13 cellular contexts compared by ENCODE assay signal in genomic region chr13:48902421-48902820, GRCh38.
DNase-seq lines count a peak whose midpoint lies in the region; ATAC-seq, FAIRE-seq and TF ChIP-seq lines count a peak whose summit lies in the region.
"Had no signal": no experiment of that assay in that cellular context is flagged by ENCODE, and none has a peak within 500 bp of the region (broad histone marks: within the 10 kb centered on the region; RNA-seq: fewer than 3 reads in every experiment).

No MANE protein-coding gene starts in this region.

- H3K4me3 ChIP-seq in bronchial epithelial cell (ENCODE audit: low read depth, low read length) = no peak overlapping the region
- no peak overlapping the region for H3K4me3 ChIP-seq in keratinocyte (ENCODE audit: control insufficient read depth in 2 of 3, extremely low read depth in 1 of 3, insufficient read depth in 2 of 3, low read depth in 1 of 3, low read length in 3 of 3)
- no peak overlapping the region for H3K4me3 ChIP-seq in ovary
- H3K4me3 ChIP-seq in CD8-positive, alpha-beta T cell (ENCODE audit: low read depth, low read length) = no peak overlapping the region
- H3K4me3 ChIP-seq: esophagus muscularis mucosa had no signal

- no peak for TF ChIP-seq POLR2A in ovary (IDR thresholded peaks at IDR 0.05)

- WGBS in ovary, 3 donors = 50 to 65% (median 57%) methylated on average over 1 of the region's 1 CpG

- H3K9me3 ChIP-seq in keratinocyte (ENCODE audit: control insufficient read depth, low read depth, low read length) (no peaks in the 10 kb centered on the region), ovary (no peaks in the 10 kb centered on the region)
- H3K9me3 ChIP-seq in CD8-positive, alpha-beta T cell (ENCODE audit: low read length) = no peaks in the 10 kb centered on the region
- H3K9me3 ChIP-seq: esophagus muscularis mucosa had no signal

- H3K79me2 ChIP-seq in keratinocyte (ENCODE audit: control insufficient read depth, insufficient read depth, low read length) = no peaks in the 10 kb centered on the region

- H4K20me1 ChIP-seq in keratinocyte (ENCODE audit: control insufficient read depth, extremely low read depth, insufficient read depth, low read length) = no peaks in the 10 kb centered on the region

- H3K27me3 Mint-ChIP-seq in CD8-positive, alpha-beta T cell (ENCODE audit: low read depth) = peaks cover 15% of the 10 kb centered on the region

- no peak overlapping the region for H3K4me3 Mint-ChIP-seq in CD8-positive, alpha-beta T cell
- H3K4me3 Mint-ChIP-seq: activated CD4-positive, alpha-beta T cell treated with anti-CD3 and anti-CD28 coated beads, Interleukin-2, amount 10 ng/mL, durations not matched to agents 24 days and 14 days; activated T-helper 17 cell treated with anti-CD3 and anti-CD28 coated beads, Interleukin-2, amount 50 U/mL, for 72 hours had no signal

- H3K27me3 ChIP-seq in bronchial epithelial cell (ENCODE audit: control insufficient read depth, insufficient read depth, low read length) = peaks cover 3% of the 10 kb centered on the region
- no peaks in the 10 kb centered on the region for H3K27me3 ChIP-seq in keratinocyte (ENCODE audit: control insufficient read depth, extremely low read depth, insufficient read depth, low read length)
- H3K27me3 ChIP-seq in ovary = no peaks in the 10 kb centered on the region
- H3K27me3 ChIP-seq in CD8-positive, alpha-beta T cell (ENCODE audit: insufficient read depth, low read length) = no peaks in the 10 kb centered on the region

- no peak overlapping the region for H3K27ac Mint-ChIP-seq in CD8-positive, alpha-beta T cell
- H3K27ac Mint-ChIP-seq: activated CD4-positive, alpha-beta T cell treated with anti-CD3 and anti-CD28 coated beads, Interleukin-2, amount 10 ng/mL, durations not matched to agents 24 days and 14 days; activated T-helper 17 cell treated with anti-CD3 and anti-CD28 coated beads, Interleukin-2, amount 50 U/mL, for 72 hours had no signal

- no peaks in the 10 kb centered on the region for H3K36me3 Mint-ChIP-seq in CD8-positive, alpha-beta T cell

- H3K9me1 ChIP-seq in keratinocyte (ENCODE audit: control insufficient read depth, extremely low read depth, insufficient read depth, low read length) = no peaks in the 10 kb centered on the region

- H3K27ac ChIP-seq in keratinocyte (ENCODE audit: control insufficient read depth, insufficient read depth, low read length) = no peak overlapping the region
- no peak overlapping the region for H3K27ac ChIP-seq in ovary
- no peak overlapping the region for H3K27ac ChIP-seq in CD8-positive, alpha-beta T cell (ENCODE audit: low read depth, low read length)
- H3K27ac ChIP-seq: esophagus muscularis mucosa had no signal

- CTCF ChIA-PET in CD8-positive, alpha-beta T cell (lab: Charles Lee) = no interaction called here

- no peak overlapping the region for H3K9ac ChIP-seq in keratinocyte (ENCODE audit: control insufficient read depth, extremely low read depth, insufficient read depth, low read length)

- intact Hi-C loops in ovary (cut with DNase I) = no loop called here
- intact Hi-C loops in CD8-positive, alpha-beta T cell (cut with DNase I, micrococcal nuclease) = no loop called here

- no peaks in the 10 kb centered on the region for H3K4me1 ChIP-seq in keratinocyte (ENCODE audit: control insufficient read depth, extremely low read depth, insufficient read depth, low read length)
- no peaks in the 10 kb centered on the region for H3K4me1 ChIP-seq in ovary (ENCODE audit: insufficient read depth)
- H3K4me1 ChIP-seq in CD8-positive, alpha-beta T cell (ENCODE audit: insufficient read depth, low read length) = no peaks in the 10 kb centered on the region
- H3K4me1 ChIP-seq: esophagus muscularis mucosa had no signal

- no peak for ATAC-seq in CD8-positive, alpha-beta T cell
- ATAC-seq: activated T-helper 17 cell treated with anti-CD3 and anti-CD28 coated beads, Interleukin-2, amount 50 U/mL, for 72 hours had no signal

- POLR2A ChIA-PET in CD8-positive, alpha-beta T cell (lab: Charles Lee) = no interaction called here

- no peak for TF ChIP-seq CTCF in bronchial epithelial cell (IDR thresholded peaks at IDR 0.05; ENCODE audit: insufficient read depth, low read length, severe bottlenecking)
- TF ChIP-seq CTCF in keratinocyte (optimal IDR thresholded peaks at IDR 0.05 in 1 of 3, IDR thresholded peaks at IDR 0.05 in 1 of 3, conservative IDR thresholded peaks at IDR 0.05 in 1 of 3; ENCODE audit: extremely low read depth in 1 of 3, insufficient read depth in 2 of 3, low read length in 3 of 3) = peak in 1 of 3 experiments; percentile 8
- TF ChIP-seq CTCF in ovary (IDR thresholded peaks at IDR 0.05) = no peak
- TF ChIP-seq CTCF in CD8-positive, alpha-beta T cell (IDR thresholded peaks at IDR 0.05) = no peak

- no peaks in the 10 kb centered on the region for H3K9me3 Mint-ChIP-seq in CD8-positive, alpha-beta T cell
- H3K9me3 Mint-ChIP-seq: activated T-helper 17 cell treated with anti-CD3 and anti-CD28 coated beads, Interleukin-2, amount 50 U/mL, for 72 hours had no signal

- DNase-seq in AG20443 (ENCODE audit: low spot score) (peak; percentile 16), HuH-7 (ENCODE audit: low spot score) (peak; percentile 1), bronchial epithelial cell (ENCODE audit: low read depth) (peak; percentile 55), keratinocyte (ENCODE audit: low read depth, low spot score) (no peak), ovary (no peak), kidney glomerular epithelial cell (lab: John Stamatoyannopoulos, UW) (no peak)
- DNase-seq in activated CD4-positive, alpha-beta T cell treated with anti-CD3 and anti-CD28 coated beads for 4 hours = no peak
- DNase-seq in CD8-positive, alpha-beta T cell = no peak
- DNase-seq: activated CD4-positive, alpha-beta T cell treated with anti-CD3 and anti-CD28 coated beads, Interleukin-2, amount 10 ng/mL, durations not matched to agents 24 days and 14 days; C1 segment of cervical spinal cord; NCI-H82 had no signal

- FAIRE-seq in bronchial epithelial cell (lab: Jason Lieb, UNC) (no peak), keratinocyte (lab: Jason Lieb, UNC) (peak; percentile 88)

- H3K36me3 ChIP-seq in bronchial epithelial cell (ENCODE audit: control insufficient read depth, insufficient read depth, low read length) = no peaks in the 10 kb centered on the region
- H3K36me3 ChIP-seq in keratinocyte (ENCODE audit: control insufficient read depth in 2 of 2, extremely low read depth in 1 of 2, insufficient read depth in 2 of 2, low read length in 2 of 2) = no peaks in the 10 kb centered on the region
- H3K36me3 ChIP-seq in ovary = no peaks in the 10 kb centered on the region
- H3K36me3 ChIP-seq in CD8-positive, alpha-beta T cell (ENCODE audit: insufficient read depth, low read length) = no peaks in the 10 kb centered on the region
- H3K36me3 ChIP-seq: esophagus muscularis mucosa had no signal

- dilution Hi-C loops in keratinocyte (cut with MboI; ENCODE audit: extremely low pct_ligation_motif_present, low sequenced_read_pairs) = no loop called here

- peak overlapping the region; percentile 4 for H3K4me2 ChIP-seq in keratinocyte (ENCODE audit: control insufficient read depth, extremely low read depth, insufficient read depth, low read depth, low read length)

- TF ChIP-seq EP300 in ovary (IDR thresholded peaks at IDR 0.05) = no peak

- H3K4me1 Mint-ChIP-seq in CD8-positive, alpha-beta T cell (ENCODE audit: low read depth) = no peaks in the 10 kb centered on the region
- H3K4me1 Mint-ChIP-seq: activated T-helper 17 cell treated with anti-CD3 and anti-CD28 coated beads, Interleukin-2, amount 50 U/mL, for 72 hours had no signal

- H2AFZ ChIP-seq in keratinocyte (ENCODE audit: control insufficient read depth, low read length) = peak overlapping the region; percentile 60

Comparison
In these comparisons a context has a peak if more than half of its experiments do, and no peak if none do; other contexts are left out.
1. DNase-seq: peak in AG20443 (single experiment), HuH-7 (single experiment) and bronchial epithelial cell (single experiment); none in keratinocyte (single experiment), activated CD4-positive, alpha-beta T cell treated with anti-CD3 and anti-CD28 coated beads for 4 hours (0 of 2), ovary (0 of 5), kidney glomerular epithelial cell (single experiment) and CD8-positive, alpha-beta T cell (0 of 7).